Comparison of ENCODE assay signal across 11 cellular contexts in the genomic region with DNA sequence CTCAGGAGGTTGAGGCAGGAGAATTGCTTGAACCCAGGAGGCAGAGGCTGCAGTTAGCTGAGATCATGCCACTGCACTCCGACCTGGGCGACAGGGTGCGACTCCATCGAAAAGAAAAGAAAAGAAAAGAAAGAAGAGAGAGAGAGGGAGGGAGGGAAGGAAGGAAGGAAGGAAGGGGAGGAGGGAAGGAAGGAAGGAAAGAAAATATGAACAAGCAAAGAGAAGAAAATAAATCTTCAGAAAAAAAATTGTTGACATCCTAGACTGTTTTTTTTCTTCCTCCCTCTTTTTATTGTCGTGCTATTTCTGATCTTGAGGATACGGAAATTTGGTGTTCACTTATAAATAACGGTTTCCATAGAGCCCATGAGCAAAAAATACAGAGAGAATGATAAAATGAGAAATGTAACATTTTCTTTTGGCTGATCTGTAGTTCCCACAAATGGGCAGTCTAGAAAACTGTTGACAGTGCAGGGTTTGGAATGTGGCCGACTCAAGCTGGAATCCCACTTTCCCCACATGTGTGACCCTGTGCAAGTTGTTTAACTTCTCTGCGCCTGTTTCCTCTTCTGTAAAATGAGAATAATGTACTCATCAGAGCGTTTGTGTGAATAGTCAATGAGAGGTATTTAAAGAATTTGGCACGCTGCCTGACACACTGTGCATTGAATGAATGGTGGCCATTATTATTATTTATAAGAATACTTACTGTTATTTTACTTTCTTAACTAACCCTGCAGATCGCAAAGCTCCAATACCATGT. TPM values are rescaled to one million over a fixed set of nuclear protein-coding genes. Genes with fewer than 3 reads are reported as not detected.
A peak's percentile ranks its signal among the peaks of the same experiment; 100 is the strongest.
DNase-seq lines count a peak whose midpoint lies in the region; ATAC-seq and TF ChIP-seq lines count a peak whose summit lies in the region.
"Had no signal": no experiment of that assay in that cellular context is flagged by ENCODE, and none has a peak within 500 bp of the region (broad histone marks: within the 10 kb centered on the region; RNA-seq: fewer than 3 reads in every experiment).

No MANE protein-coding gene starts in this region.

- H3K4me1 ChIP-seq in heart left ventricle (peaks cover 5 to 90% (median 30%) of the 10 kb centered on the region in 12 donors), tibial nerve (peaks cover 0 to 42% (median 6%) of the 10 kb centered on the region in 4 donors), ascending aorta (peaks cover 0 to 9% of the 10 kb centered on the region in 2 donors)

- intact Hi-C loops in heart left ventricle (cut with DNase I), result loop anchor here in 3 of 10 donors (10.0 kb wide), 2 partner anchors 138 to 232 kb away; no protein-coding TSS in a partner anchor
- intact Hi-C loops in Right ventricle myocardium inferior (cut with DNase I), result loop anchor here (5.0 kb wide), 1 partner anchor 320 kb away; a partner anchor contains a TSS
- intact Hi-C loops in ascending aorta (cut with DNase I), result no loop called here

- no peaks in the 10 kb centered on the region for H3K9me3 ChIP-seq in heart left ventricle
- H3K9me3 ChIP-seq in tibial nerve, result no peaks in the 10 kb centered on the region
- H3K9me3 ChIP-seq in ascending aorta, result no peaks in the 10 kb centered on the region

- in situ Hi-C loops in SK-MEL-5 (cut with HindIII; ENCODE audit: low pct_unique_long_range_greater_than_20kb, low sequenced_read_pairs), result no loop called here

- TF ChIP-seq EP300 in tibial nerve (IDR thresholded peaks at IDR 0.05), result peak in 1 of 2 donors; percentile 61

- TF ChIP-seq POLR2A in heart left ventricle (IDR thresholded peaks at IDR 0.05) (no peak), tibial nerve (IDR thresholded peaks at IDR 0.05) (no peak)

- no peaks in the 10 kb centered on the region for H3K36me3 Mint-ChIP-seq in activated naive CD4-positive, alpha-beta T cell treated with anti-CD3 and anti-CD28 coated beads, Interleukin-2, amount 50 U/mL, for 72 hours
- H3K36me3 Mint-ChIP-seq: activated naive CD8-positive, alpha-beta T cell treated with anti-CD3 and anti-CD28 coated beads for 36 hours; CD4-positive, CD25-positive, alpha-beta regulatory T cell had no signal

- H3K36me3 ChIP-seq in heart left ventricle (peaks cover 0 to 17% (median 0%) of the 10 kb centered on the region in 9 donors), tibial nerve (no peaks in the 10 kb centered on the region), ascending aorta (no peaks in the 10 kb centered on the region)

- TF ChIP-seq CTCF in heart left ventricle (IDR thresholded peaks at IDR 0.05) (no peak), tibial nerve (IDR thresholded peaks at IDR 0.05) (no peak), ascending aorta (IDR thresholded peaks at IDR 0.05) (no peak)

- H3K27me3 ChIP-seq in heart left ventricle (no peaks in the 10 kb centered on the region), tibial nerve (no peaks in the 10 kb centered on the region), ascending aorta (no peaks in the 10 kb centered on the region)

- H3K9me3 Mint-ChIP-seq in activated naive CD4-positive, alpha-beta T cell treated with anti-CD3 and anti-CD28 coated beads, Interleukin-2, amount 50 U/mL, for 72 hours, result no peaks in the 10 kb centered on the region
- H3K9me3 Mint-ChIP-seq: activated naive CD8-positive, alpha-beta T cell treated with anti-CD3 and anti-CD28 coated beads for 36 hours; CD4-positive, CD25-positive, alpha-beta regulatory T cell had no signal

- H3K27ac ChIP-seq in heart left ventricle (peak overlapping the region in 11 of 12 donors; percentile 3 to 62 (median 33)), tibial nerve (peak overlapping the region; percentile 48 to 75 (median 65)), ascending aorta (peak overlapping the region in 1 of 2 donors; percentile 52)

- no peak for DNase-seq in heart left ventricle
- DNase-seq in Right ventricle myocardium inferior (ENCODE audit: missing footprints), result no peak
- DNase-seq in SK-MEL-5 (ENCODE audit: low read depth, low spot score), result peak; percentile 97
- DNase-seq in glomerular endothelial cell (ENCODE audit: extremely low read depth, low read depth, low spot score), result peak; percentile 98
- peak in 1 of 2 donors; percentile 22 for DNase-seq in tibial nerve (ENCODE audit: low spot score in 2 of 2)
- no peak for DNase-seq in activated naive CD4-positive, alpha-beta T cell treated with anti-CD3 and anti-CD28 coated beads, Interleukin-2, amount 50 U/mL, for 72 hours (ENCODE audit: low spot score in 2 of 2)
- no peak for DNase-seq in activated T-cell treated with anti-CD3 and anti-CD28 coated beads, Interleukin-2, amount 50 U/mL, for 1 hour
- DNase-seq in ascending aorta (ENCODE audit: low spot score in 2 of 2), result no peak
- DNase-seq: activated naive CD8-positive, alpha-beta T cell treated with anti-CD3 and anti-CD28 coated beads for 36 hours; CD4-positive, CD25-positive, alpha-beta regulatory T cell; NCI-H2171 had no signal

- H3K4me3 ChIP-seq in heart left ventricle (no peak overlapping the region), tibial nerve (no peak overlapping the region), ascending aorta (no peak overlapping the region)

- WGBS in heart left ventricle, 4 donors, result 34 to 35% (median 34%) methylated on average over 12 of the region's 12 CpGs
- WGBS in tibial nerve, 2 donors, result 35 to 37% methylated on average over 12 of the region's 12 CpGs

- ATAC-seq in heart left ventricle, result no peak
- no peak for ATAC-seq in Right ventricle myocardium inferior
- no peak for ATAC-seq in activated naive CD4-positive, alpha-beta T cell treated with anti-CD3 and anti-CD28 coated beads, Interleukin-2, amount 50 U/mL, for 72 hours

- no peak overlapping the region for H3K27ac Mint-ChIP-seq in activated naive CD4-positive, alpha-beta T cell treated with anti-CD3 and anti-CD28 coated beads, Interleukin-2, amount 50 U/mL, for 72 hours
- H3K27ac Mint-ChIP-seq: activated naive CD8-positive, alpha-beta T cell treated with anti-CD3 and anti-CD28 coated beads for 36 hours; CD4-positive, CD25-positive, alpha-beta regulatory T cell had no signal

RNA-seq across cellular contexts. Expression of a gene that starts 19.4 kb away (rescaled TPM):
- total RNA-seq in heart left ventricle (1,000 to 10,000 TPM in 7 of 9 donors, 100 to 1,000 TPM in 2; 966 to 2,158 (median 1,443) TPM), Right ventricle myocardium inferior (828 TPM), glomerular endothelial cell (175 and 251 TPM in 2 replicates), tibial nerve (100 to 1,000 TPM in 1 of 4 donors, 10 to 100 TPM in 3; 45.3 to 135 (median 76.2) TPM), ascending aorta (246 TPM)
- 100 to 1,000 TPM; 254 to 473 TPM for polyA plus RNA-seq in heart left ventricle
- total RNA-seq in SK-MEL-5 (2014; rRNA removed; shearing (Covaris generic)), result 45.8 and 49.8 TPM in 2 replicates
- 79.8 and 87.2 TPM in 2 replicates for polyA plus RNA-seq in SK-MEL-5 (2015; cell fraction: cytosol; rRNA removed)
- 83.2 and 116 TPM in 2 replicates for polyA plus RNA-seq in SK-MEL-5 (2015; cell fraction: nucleus; rRNA removed)
- not detected for total RNA-seq in activated naive CD4-positive, alpha-beta T cell treated with anti-CD3 and anti-CD28 coated beads, Interleukin-2, amount 50 U/mL, for 72 hours
- total RNA-seq: activated naive CD8-positive, alpha-beta T cell treated with anti-CD3 and anti-CD28 coated beads for 36 hours had no signal
- polyA plus RNA-seq: CD4-positive, CD25-positive, alpha-beta regulatory T cell had no signal

Comparison
In these comparisons a context has a peak if more than half of its experiments do, and no peak if none do; other contexts are left out.
1. DNase-seq: peak in SK-MEL-5 (single experiment) and glomerular endothelial cell (single experiment); none in heart left ventricle (0 of 5), Right ventricle myocardium inferior (single experiment), activated naive CD4-positive, alpha-beta T cell treated with anti-CD3 and anti-CD28 coated beads, Interleukin-2, amount 50 U/mL, for 72 hours (0 of 2), activated T-cell treated with anti-CD3 and anti-CD28 coated beads, Interleukin-2, amount 50 U/mL, for 1 hour (single experiment) and ascending aorta (0 of 2).
2. RNA of a gene that starts 19.4 kb away (total RNA-seq): 966 to 2,158 TPM in heart left ventricle, 828 TPM in Right ventricle myocardium inferior (single experiment), 246 TPM in ascending aorta (single experiment), 175 to 251 TPM in glomerular endothelial cell, 45.3 to 135 TPM in tibial nerve and 45.8 to 49.8 TPM in SK-MEL-5; not detected in activated naive CD4-positive, alpha-beta T cell treated with anti-CD3 and anti-CD28 coated beads, Interleukin-2, amount 50 U/mL, for 72 hours; every median in the first group is over 10 times any median in the second.